11 cellular contexts compared by ENCODE assay signal in the genomic region with DNA sequence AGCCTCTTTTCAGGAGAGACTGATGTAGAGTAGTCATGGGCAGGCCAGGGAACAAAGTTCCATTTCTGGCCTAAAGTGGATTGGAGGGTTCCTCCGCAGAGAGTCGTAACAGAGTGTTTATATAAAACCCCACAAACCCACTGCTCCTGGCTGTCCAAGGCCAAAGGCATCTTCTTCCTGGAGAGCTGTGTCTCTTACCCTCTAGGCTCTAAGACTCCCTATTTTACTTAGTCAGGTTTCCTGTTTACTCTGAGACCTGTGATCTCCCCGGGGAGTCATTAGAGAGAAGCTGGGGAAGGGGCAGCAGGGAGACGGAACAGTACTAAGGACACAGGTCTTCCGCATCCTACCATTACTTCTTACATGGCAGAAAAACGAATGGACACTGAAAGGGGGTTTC.
DNase-seq lines count a peak whose midpoint lies in the region; ATAC-seq and TF ChIP-seq lines count a peak whose summit lies in the region.
"Had no signal": no experiment of that assay in that cellular context is flagged by ENCODE, and none has a peak within 500 bp of the region (broad histone marks: within the 10 kb centered on the region; RNA-seq: fewer than 3 reads in every experiment).

No MANE protein-coding gene starts in this region.

- H3K27me3 Mint-ChIP-seq in activated T-cell treated with anti-CD3 and anti-CD28 coated beads, Interleukin-2, amount 50 U/mL, for 24 hours = no peaks in the 10 kb centered on the region

- no peaks in the 10 kb centered on the region for H3K27me3 ChIP-seq in lower lobe of right lung (ENCODE audit: low read depth)

- no peaks in the 10 kb centered on the region for H3K9me3 Mint-ChIP-seq in activated T-cell treated with anti-CD3 and anti-CD28 coated beads, Interleukin-2, amount 50 U/mL, for 24 hours

- TF ChIP-seq CTCF in lower lobe of right lung (IDR thresholded peaks at IDR 0.05) = no peak

- H3K27ac ChIP-seq in adipose tissue (ENCODE audit: low read depth, low read length) = peak overlapping the region; percentile 26
- peak overlapping the region; percentile 69 for H3K27ac ChIP-seq in lower lobe of right lung
- H3K27ac ChIP-seq in substantia nigra (ENCODE audit: low read depth, low read length, poor library complexity, severe bottlenecking) = peak overlapping the region; percentile 51

- no peak overlapping the region for H3K4me3 ChIP-seq in lower lobe of right lung

- H3K4me1 ChIP-seq in lower lobe of right lung = peaks cover 35% of the 10 kb centered on the region

- no peak overlapping the region for H3K4me3 Mint-ChIP-seq in activated T-cell treated with anti-CD3 and anti-CD28 coated beads, Interleukin-2, amount 50 U/mL, for 24 hours

- H3K4me1 Mint-ChIP-seq in activated T-cell treated with anti-CD3 and anti-CD28 coated beads, Interleukin-2, amount 50 U/mL, for 24 hours (ENCODE audit: low read depth) = peaks cover 23% of the 10 kb centered on the region

- peaks cover 37% of the 10 kb centered on the region for H3K36me3 Mint-ChIP-seq in activated T-cell treated with anti-CD3 and anti-CD28 coated beads, Interleukin-2, amount 50 U/mL, for 24 hours (ENCODE audit: low read depth)

- peak overlapping the region; percentile 48 for H3K27ac Mint-ChIP-seq in activated T-cell treated with anti-CD3 and anti-CD28 coated beads, Interleukin-2, amount 50 U/mL, for 24 hours

- no peaks in the 10 kb centered on the region for H3K9me3 ChIP-seq in lower lobe of right lung

- 72 to 81% (median 75%) methylated on average over 6 of the region's 6 CpGs for WGBS in adipose tissue, 3 donors

- intact Hi-C loops in lower lobe of right lung (cut with DNase I) = no loop called here

- H3K36me3 ChIP-seq in lower lobe of right lung = peaks cover 8% of the 10 kb centered on the region

- no peak for DNase-seq in activated T-cell treated with anti-CD3 and anti-CD28 coated beads, Interleukin-2, amount 50 U/mL, for 24 hours
- no peak for DNase-seq in activated T-cell treated with anti-CD3 and anti-CD28 coated beads, Interleukin-2, amount 50 U/mL, for 1 hour
- DNase-seq in lower lobe of right lung (no peak), substantia nigra (lab: John Stamatoyannopoulos, UW) (no peak), COLO829 (ENCODE audit: low spot score) (no peak), pons (ENCODE audit: low spot score) (no peak)
- DNase-seq: central memory CD4-positive, alpha-beta T cell; GOT3; head of caudate nucleus had no signal

- no peak for ATAC-seq in lower lobe of right lung
- no peak for ATAC-seq in HG03135 (IDR thresholded peaks at IDR 0.05; ENCODE audit: unreplicated experiment)
